8 cellular contexts compared by ENCODE assay signal in genomic region chr4:55346851-55347255, GRCh38. TPM values are rescaled to one million over a fixed set of nuclear protein-coding genes. Genes with fewer than 3 reads are reported as not detected.
DNase-seq lines count a peak whose midpoint lies in the region; ATAC-seq and TF ChIP-seq lines count a peak whose summit lies in the region.

No MANE protein-coding gene starts in this region.

- peaks cover 22% of the 10 kb centered on the region for H3K4me1 Mint-ChIP-seq in T-helper 1 cell treated with Interleukin-12 subunit alpha and Interleukin-12 subunit beta and Interleukin-4 antibody, amounts not matched to agents 30 μg/mL and 1 μg/mL, for 36 hours (ENCODE audit: low read depth)

- no peak for TF ChIP-seq POLR2A in spleen (IDR thresholded peaks at IDR 0.05)

- H3K4me1 ChIP-seq in right cardiac atrium (ENCODE audit: control insufficient read depth, insufficient read depth, low read length) (peaks cover 2% of the 10 kb centered on the region), spleen (peaks cover 7 to 32% (median 17%) of the 10 kb centered on the region in 6 donors)

- H3K4me3 ChIP-seq in WI38 (ENCODE audit: low read depth, low read length), result peak overlapping the region; percentile 67
- H3K4me3 ChIP-seq in right cardiac atrium (ENCODE audit: low read length), result peak overlapping the region; percentile 69
- H3K4me3 ChIP-seq in spleen, result peak overlapping the region; percentile 66 to 77 (median 69)

- peak overlapping the region; percentile 62 for H3K27ac Mint-ChIP-seq in T-helper 1 cell treated with Interleukin-12 subunit alpha and Interleukin-12 subunit beta and Interleukin-4 antibody, amounts not matched to agents 30 μg/mL and 1 μg/mL, for 36 hours

- 32% methylated on average over 16 of the region's 16 CpGs for WGBS in right cardiac atrium
- 36 to 55% (median 49%) methylated on average over 12 to 16 of the region's 16 CpGs for WGBS in spleen, 5 donors

- intact Hi-C loops in right cardiac atrium (cut with DNase I), result loop anchor here in 3 of 4 donors (5.0 kb wide), 6 partner anchors 45 to 520 kb away; partner anchors contain the start of genes CLOCK (in 1 of the 3), EXOC1 (in 1 of the 3) and TMEM165 (in 1 of the 3)
- intact Hi-C loops in spleen (cut with DNase I; ENCODE audit: low total_unique reads), result loop anchor here (5.0 to 10.0 kb wide), 2 partner anchors 48 to 205 kb away; partner anchors contain the start of gene TMEM165

- DNase-seq in T-helper 1 cell (no peak), right cardiac atrium (peak in 1 of 3 donors; percentile 46), spleen (peak; percentile 78), GF-D8 (lab: John Stamatoyannopoulos, UW) (no peak), NCI-H1048 (lab: John Stamatoyannopoulos, UW) (no peak)

- H3K27me3 ChIP-seq in right cardiac atrium (ENCODE audit: control insufficient read depth, insufficient read depth), result no peaks in the 10 kb centered on the region
- no peaks in the 10 kb centered on the region for H3K27me3 ChIP-seq in spleen (replicated peaks in 1 of 7)

- no peaks in the 10 kb centered on the region for H3K36me3 ChIP-seq in spleen

- H3K9me3 ChIP-seq in right cardiac atrium (ENCODE audit: control insufficient read depth, low read length) (no peaks in the 10 kb centered on the region), spleen (no peaks in the 10 kb centered on the region)

- no peaks in the 10 kb centered on the region for H3K9me3 Mint-ChIP-seq in T-helper 1 cell treated with Interleukin-12 subunit alpha and Interleukin-12 subunit beta and Interleukin-4 antibody, amounts not matched to agents 30 μg/mL and 1 μg/mL, for 36 hours

- ATAC-seq in right cardiac atrium, result peak; percentile 1
- no peak for ATAC-seq in HG02571 (IDR thresholded peaks at IDR 0.05; ENCODE audit: unreplicated experiment)

- H3K27me3 Mint-ChIP-seq in T-helper 1 cell treated with Interleukin-12 subunit alpha and Interleukin-12 subunit beta and Interleukin-4 antibody, amounts not matched to agents 30 μg/mL and 1 μg/mL, for 36 hours (ENCODE audit: low read depth), result no peaks in the 10 kb centered on the region

- H3K4me3 Mint-ChIP-seq in T-helper 1 cell treated with Interleukin-12 subunit alpha and Interleukin-12 subunit beta and Interleukin-4 antibody, amounts not matched to agents 30 μg/mL and 1 μg/mL, for 36 hours, result peak overlapping the region; percentile 80

- no peaks in the 10 kb centered on the region for H3K36me3 Mint-ChIP-seq in T-helper 1 cell treated with Interleukin-12 subunit alpha and Interleukin-12 subunit beta and Interleukin-4 antibody, amounts not matched to agents 30 μg/mL and 1 μg/mL, for 36 hours (ENCODE audit: low read depth)

- no peak for TF ChIP-seq CTCF in WI38 (IDR thresholded peaks at IDR 0.05; ENCODE audit: low read depth, low read length)
- TF ChIP-seq CTCF in spleen (IDR thresholded peaks at IDR 0.05 in 8 of 11, conservative IDR thresholded peaks at IDR 0.05 in 3 of 11), result no peak

- H3K27ac ChIP-seq in right cardiac atrium (ENCODE audit: low read length) (peak overlapping the region; percentile 93), spleen (peak overlapping the region; percentile 89 to 98 (median 94))

RNA-seq across cellular contexts. Expression of gene SRD5A3, which starts 0.8 kb away (rescaled TPM):
- 10 to 100 TPM in 2 of 4 donors, 1 to 10 TPM in 2; 9.5 to 14.9 (median 11.0) TPM for total RNA-seq in right cardiac atrium
- 9.7 TPM for polyA plus RNA-seq in right cardiac atrium
- total RNA-seq in spleen, result 10 to 100 TPM in 1 of 7 donors, 1 to 10 TPM in 6; 2.8 to 11.1 (median 6.2) TPM
- polyA plus RNA-seq in spleen, result 1 to 10 TPM; 4.4 to 7.4 (median 5.7) TPM

RNA-seq across cellular contexts. Expression of gene TMEM165, which starts 48.9 kb away (rescaled TPM):
- 10 to 100 TPM; 45.3 to 89.9 (median 53.1) TPM for total RNA-seq in right cardiac atrium
- 47.1 TPM for polyA plus RNA-seq in right cardiac atrium
- 100 to 1,000 TPM in 6 of 7 donors, 10 to 100 TPM in 1; 94.8 to 193 (median 160) TPM for total RNA-seq in spleen
- 10 to 100 TPM; 54.3 to 60.3 (median 54.7) TPM for polyA plus RNA-seq in spleen
